8 cellular contexts compared by ENCODE assay signal in genomic region chrX:154443479-154443910, GRCh38. TPM values are rescaled to one million over a fixed set of nuclear protein-coding genes. Genes with fewer than 3 reads are reported as not detected.
DNase-seq lines count a peak whose midpoint lies in the region; ATAC-seq and TF ChIP-seq lines count a peak whose summit lies in the region.

No MANE protein-coding gene starts in this region.

- WGBS in esophagus squamous epithelium, 2 donors, result 27 to 31% methylated on average over 3 to 9 of the region's 10 CpGs
- 7% methylated on average over 10 of the region's 10 CpGs for WGBS in prostate gland

- no peak for DNase-seq in Peyer's patch
- no peak for DNase-seq in esophagus squamous epithelium (lab: John Stamatoyannopoulos, UW)
- DNase-seq in prostate gland (ENCODE audit: low spot score), result no peak
- DNase-seq in NCI-H345 treated with DMSO at 0.1 percent for 48 hours (lab: John Stamatoyannopoulos, UW; ENCODE audit: unreplicated experiment), result no peak
- DNase-seq in NCI-H345 (lab: John Stamatoyannopoulos, UW), result no peak

- ATAC-seq in GM21423 (IDR thresholded peaks at IDR 0.05; ENCODE audit: unreplicated experiment) (peak; percentile 8), HG02970 (IDR thresholded peaks at IDR 0.05; ENCODE audit: low FRiP score, unreplicated experiment) (no peak), HG03432 (IDR thresholded peaks at IDR 0.05; ENCODE audit: unreplicated experiment) (no peak)

- H3K9me3 ChIP-seq in Peyer's patch (no peaks in the 10 kb centered on the region), esophagus squamous epithelium (no peaks in the 10 kb centered on the region), prostate gland (no peaks in the 10 kb centered on the region)

- peak overlapping the region; percentile 72 to 87 (median 81) for H3K27ac ChIP-seq in Peyer's patch
- peak overlapping the region; percentile 76 to 87 (median 87) for H3K27ac ChIP-seq in esophagus squamous epithelium
- H3K27ac ChIP-seq in prostate gland, result peak overlapping the region; percentile 88 to 89

- H3K27me3 ChIP-seq in Peyer's patch, result no peaks in the 10 kb centered on the region
- no peaks in the 10 kb centered on the region for H3K27me3 ChIP-seq in esophagus squamous epithelium
- H3K27me3 ChIP-seq in prostate gland (replicated peaks; ENCODE audit: insufficient read depth), result no peaks in the 10 kb centered on the region

- no peak for TF ChIP-seq POLR2A in Peyer's patch (IDR thresholded peaks at IDR 0.05)
- no peak for TF ChIP-seq POLR2A in esophagus squamous epithelium (IDR thresholded peaks at IDR 0.05)
- TF ChIP-seq POLR2A in prostate gland (IDR thresholded peaks at IDR 0.05), result no peak

- H3K4me1 ChIP-seq in Peyer's patch, result peaks cover 0 to 15% (median 3%) of the 10 kb centered on the region in 4 donors
- H3K4me1 ChIP-seq in esophagus squamous epithelium, result peaks cover 3 to 43% (median 13%) of the 10 kb centered on the region in 3 donors
- no peaks in the 10 kb centered on the region for H3K4me1 ChIP-seq in prostate gland (replicated peaks)

- peaks cover 0 to 22% (median 0%) of the 10 kb centered on the region in 3 donors for H3K36me3 ChIP-seq in Peyer's patch
- peaks cover 0 to 63% (median 5%) of the 10 kb centered on the region in 3 donors for H3K36me3 ChIP-seq in esophagus squamous epithelium
- H3K36me3 ChIP-seq in prostate gland, result no peaks in the 10 kb centered on the region

- TF ChIP-seq CTCF in Peyer's patch (IDR thresholded peaks at IDR 0.05) (no peak), esophagus squamous epithelium (IDR thresholded peaks at IDR 0.05) (no peak), prostate gland (IDR thresholded peaks at IDR 0.05) (no peak)

- intact Hi-C loops in esophagus squamous epithelium (cut with DNase I), result no loop called here
- intact Hi-C loops in prostate gland (cut with DNase I), result no loop called here

- H3K4me3 ChIP-seq in Peyer's patch (peak overlapping the region; percentile 43 to 80 (median 60)), esophagus squamous epithelium (peak overlapping the region in 3 of 4 donors; percentile 51 to 75 (median 59)), prostate gland (peak overlapping the region; percentile 38 to 48)

RNA-seq across cellular contexts. Expression of gene FAM50A, which starts 0.4 kb away (rescaled TPM):
- total RNA-seq in Peyer's patch, result 100 to 1,000 TPM in 1 of 4 donors, 10 to 100 TPM in 3; 35.6 to 212 (median 54.6) TPM
- total RNA-seq in esophagus squamous epithelium, result 10 to 100 TPM; 15.9 to 27.3 (median 19.6) TPM
- total RNA-seq in prostate gland, result 10 to 100 TPM; 32.9 to 35.8 TPM

RNA-seq across cellular contexts. Expression of gene GDI1, which starts 6.5 kb away (rescaled TPM):
- total RNA-seq in Peyer's patch, result 100 to 1,000 TPM in 2 of 4 donors, 10 to 100 TPM in 2; 65.2 to 278 (median 117) TPM
- 10 to 100 TPM; 35.2 to 82.6 (median 35.6) TPM for total RNA-seq in esophagus squamous epithelium
- 100 to 1,000 TPM in 1 of 2 donors, 10 to 100 TPM in 1; 52.9 to 148 TPM for total RNA-seq in prostate gland

RNA-seq across cellular contexts. Expression of gene PLXNA3, which starts 14.6 kb away (rescaled TPM):
- total RNA-seq in Peyer's patch (10 to 100 TPM; 38.0 to 54.6 (median 48.4) TPM), esophagus squamous epithelium (1 to 10 TPM; 4.4 to 5.9 (median 5.4) TPM), prostate gland (10 to 100 TPM; 15.7 to 21.0 TPM)

RNA-seq across cellular contexts. Expression of gene ATP6AP1, which starts 15.0 kb away (rescaled TPM):
- 10 to 100 TPM; 11.6 to 80.0 (median 54.9) TPM for total RNA-seq in Peyer's patch
- total RNA-seq in esophagus squamous epithelium, result 10 to 100 TPM; 28.5 to 83.8 (median 37.2) TPM
- 100 to 1,000 TPM; 110 to 149 TPM for total RNA-seq in prostate gland

RNA-seq across cellular contexts. Expression of gene TAFAZZIN, which starts 32.2 kb away (rescaled TPM):
- total RNA-seq in Peyer's patch (100 to 1,000 TPM; 105 to 147 (median 112) TPM), esophagus squamous epithelium (10 to 100 TPM; 16.3 to 37.4 (median 31.4) TPM), prostate gland (10 to 100 TPM; 25.7 to 56.5 TPM)
